In genomic region chr2:69764286-69765058, GRCh38 we compare ENCODE assay signal across 13 cellular contexts. TPM values are rescaled to one million over a fixed set of nuclear protein-coding genes. Genes with fewer than 3 reads are reported as not detected.
A peak's percentile ranks its signal among the peaks of the same experiment; 100 is the strongest.
DNase-seq lines count a peak whose midpoint lies in the region; ATAC-seq and TF ChIP-seq lines count a peak whose summit lies in the region.
"Had no signal": no experiment of that assay in that cellular context is flagged by ENCODE, and none has a peak within 500 bp of the region (broad histone marks: within the 10 kb centered on the region; RNA-seq: fewer than 3 reads in every experiment).

No MANE protein-coding gene starts in this region.

- peaks cover 19 to 21% of the 10 kb centered on the region in 2 experiments for H3K36me3 ChIP-seq in mesenchymal stem cell (ENCODE audit: control insufficient read depth in 1 of 2, insufficient read depth in 2 of 2, low read depth in 1 of 2, low read length in 2 of 2)
- no peaks in the 10 kb centered on the region for H3K36me3 ChIP-seq in testis (ENCODE audit: low read depth, missing control alignments)
- H3K36me3 ChIP-seq: left ventricle myocardium inferior, right atrium auricular region had no signal

- H3K14ac ChIP-seq in mesenchymal stem cell (ENCODE audit: low read length in 2 of 2), result no peak overlapping the region

- H3K9me3 Mint-ChIP-seq in activated CD8-positive, alpha-beta T cell treated with anti-CD3 and anti-CD28 coated beads, Interleukin-2, amount 10 ng/mL, durations not matched to agents 7 days and 5 days (ENCODE audit: insufficient read depth), result no peaks in the 10 kb centered on the region

- WGBS in mesenchymal stem cell, result 83% methylated on average over 2 of the region's 5 CpGs
- 74 to 90% methylated on average over 5 of the region's 5 CpGs for WGBS in testis, 2 donors

- H3K27me3 ChIP-seq in mesenchymal stem cell (ENCODE audit: control insufficient read depth in 1 of 2, insufficient read depth in 1 of 2, low read length in 2 of 2), result no peaks in the 10 kb centered on the region
- no peaks in the 10 kb centered on the region for H3K27me3 ChIP-seq in testis
- H3K27me3 ChIP-seq: right atrium auricular region had no signal

- H3K4me1 ChIP-seq in mesenchymal stem cell (ENCODE audit: control insufficient read depth, insufficient read depth, low read depth, low read length), result peaks cover 12% of the 10 kb centered on the region
- peaks cover 15% of the 10 kb centered on the region for H3K4me1 ChIP-seq in testis

- no peak overlapping the region for H3K4ac ChIP-seq in mesenchymal stem cell (ENCODE audit: low read depth in 1 of 2, low read length in 2 of 2)

- CTCF ChIA-PET in activated CD8-positive, alpha-beta T cell treated with anti-CD3 and anti-CD28 coated beads, Interleukin-2, amount 10 ng/mL, durations not matched to agents 7 days and 5 days (lab: Charles Lee), result interaction anchor here (5.8 kb wide), 1 partner anchor 39 kb away, joined by 20 read pairs; no protein-coding TSS in a partner anchor

- peaks cover 11% of the 10 kb centered on the region for H3K79me1 ChIP-seq in mesenchymal stem cell (replicated peaks; ENCODE audit: low read length, poor library complexity, severe bottlenecking)

- H3K4me2 ChIP-seq in mesenchymal stem cell (ENCODE audit: low read length, poor library complexity, severe bottlenecking), result no peak overlapping the region

- peak; percentile 40 for ATAC-seq in GM18858 (IDR thresholded peaks at IDR 0.05; ENCODE audit: unreplicated experiment)
- ATAC-seq in activated CD8-positive, alpha-beta T cell treated with anti-CD3 and anti-CD28 coated beads, Interleukin-2, amount 10 ng/mL, durations not matched to agents 7 days and 5 days, result peak; percentile 49
- ATAC-seq: esophagus mucosa had no signal

- no peak overlapping the region for H2BK120ac ChIP-seq in mesenchymal stem cell (ENCODE audit: low read depth, low read length)

- H3K27ac ChIP-seq in mesenchymal stem cell (ENCODE audit: low read length, poor library complexity, severe bottlenecking) (no peak overlapping the region), testis (no peak overlapping the region)

- intact Hi-C loops in testis (cut with DNase I; ENCODE audit: low total_unique reads), result no loop called here

- TF ChIP-seq CTCF in AG10803 (conservative IDR thresholded peaks at IDR 0.05; ENCODE audit: low read length), result no peak
- no peak for TF ChIP-seq CTCF in testis (IDR thresholded peaks at IDR 0.05)

- H3K9me3 ChIP-seq in mesenchymal stem cell (ENCODE audit: control insufficient read depth, low read length) (no peaks in the 10 kb centered on the region), testis (no peaks in the 10 kb centered on the region)
- H3K9me3 ChIP-seq: left ventricle myocardium inferior, right atrium auricular region had no signal

- TF ChIP-seq POLR2A in testis (IDR thresholded peaks at IDR 0.05), result no peak

- H3K4me3 Mint-ChIP-seq in activated CD8-positive, alpha-beta T cell treated with anti-CD3 and anti-CD28 coated beads, Interleukin-2, amount 10 ng/mL, durations not matched to agents 7 days and 5 days, result no peak overlapping the region

- H3K4me1 Mint-ChIP-seq in activated CD8-positive, alpha-beta T cell treated with anti-CD3 and anti-CD28 coated beads, Interleukin-2, amount 10 ng/mL, durations not matched to agents 7 days and 5 days (ENCODE audit: low read depth), result peaks cover 50% of the 10 kb centered on the region

- H3K4me3 ChIP-seq in AG10803 (ENCODE audit: low read length) (no peak overlapping the region), mesenchymal stem cell (ENCODE audit: insufficient read depth in 1 of 2, low read depth in 1 of 2, low read length in 2 of 2) (no peak overlapping the region), testis (no peak overlapping the region)
- H3K4me3 ChIP-seq: left ventricle myocardium inferior, right atrium auricular region had no signal

- H3K36me3 Mint-ChIP-seq in activated CD8-positive, alpha-beta T cell treated with anti-CD3 and anti-CD28 coated beads, Interleukin-2, amount 10 ng/mL, durations not matched to agents 7 days and 5 days (ENCODE audit: low read depth), result peaks cover 8% of the 10 kb centered on the region

- no peak overlapping the region for H2AFZ ChIP-seq in mesenchymal stem cell (ENCODE audit: low read depth, low read length)

- peak overlapping the region; percentile 31 for H3K27ac Mint-ChIP-seq in activated CD8-positive, alpha-beta T cell treated with anti-CD3 and anti-CD28 coated beads, Interleukin-2, amount 10 ng/mL, durations not matched to agents 7 days and 5 days

- no peak overlapping the region for H4K8ac ChIP-seq in mesenchymal stem cell (ENCODE audit: low read length)

- DNase-seq in AG10803 (ENCODE audit: low read depth) (peak; percentile 64), mesenchymal stem cell (peak; percentile 45), globus pallidus (ENCODE audit: low spot score) (no peak), testis (no peak), NCI-H69 (lab: John Stamatoyannopoulos, UW) (no peak)
- no peak for DNase-seq in activated CD8-positive, alpha-beta T cell treated with anti-CD3 and anti-CD28 coated beads, Interleukin-2, amount 10 ng/mL, durations not matched to agents 7 days and 5 days
- no peak for DNase-seq in stimulated activated CD4-positive, alpha-beta T cell treated with anti-CD3 and anti-CD28 coated beads, Interleukin-15, amount 100 ng/mL, for 24 hours
- DNase-seq: aorta, left ventricle myocardium inferior, NCI-H1436 had no signal

- H2BK15ac ChIP-seq in mesenchymal stem cell (ENCODE audit: low read depth, poor library complexity, severe bottlenecking), result no peak overlapping the region

- no peak overlapping the region for H2BK5ac ChIP-seq in mesenchymal stem cell (ENCODE audit: low read depth, low read length, poor library complexity, severe bottlenecking)

- H3K23ac ChIP-seq in mesenchymal stem cell (ENCODE audit: low read length in 2 of 2), result no peak overlapping the region

- peak overlapping the region; percentile 7 for H3K9ac ChIP-seq in mesenchymal stem cell (ENCODE audit: low read length)

- H2BK12ac ChIP-seq in mesenchymal stem cell (ENCODE audit: low read length in 2 of 2), result no peak overlapping the region

- H3K18ac ChIP-seq in mesenchymal stem cell (ENCODE audit: low read depth in 1 of 2, low read length in 2 of 2), result no peak overlapping the region

- POLR2A ChIA-PET in activated CD8-positive, alpha-beta T cell treated with anti-CD3 and anti-CD28 coated beads, Interleukin-2, amount 10 ng/mL, durations not matched to agents 7 days and 5 days (lab: Charles Lee), result no interaction called here

- no peak overlapping the region for H4K91ac ChIP-seq in mesenchymal stem cell (ENCODE audit: low read length)

- no peaks in the 10 kb centered on the region for H3K27me3 Mint-ChIP-seq in activated CD8-positive, alpha-beta T cell treated with anti-CD3 and anti-CD28 coated beads, Interleukin-2, amount 10 ng/mL, durations not matched to agents 7 days and 5 days (ENCODE audit: low read depth)

- H2AK5ac ChIP-seq in mesenchymal stem cell (ENCODE audit: low read length, severe bottlenecking), result no peak overlapping the region

RNA-seq across cellular contexts. Expression of gene ANXA4, which starts 22.5 kb away (rescaled TPM):
- 10 to 100 TPM; 53.5 to 59.5 TPM for total RNA-seq in activated CD8-positive, alpha-beta T cell treated with anti-CD3 and anti-CD28 coated beads, Interleukin-2, amount 10 ng/mL, durations not matched to agents 7 days and 5 days
- polyA plus RNA-seq in mesenchymal stem cell (2013, experiment 1 of 2), result 99.3 TPM
- polyA plus RNA-seq in mesenchymal stem cell (2013, experiment 2 of 2), result 95.9 TPM
- total RNA-seq in testis, result 10 to 100 TPM; 27.1 to 30.2 TPM
- 71.2 TPM for polyA plus RNA-seq in testis (ENCODE audit: insufficient read depth, low read depth, low replicate concordance)

Comparison
In these comparisons a context has a peak if more than half of its experiments do, and no peak if none do; other contexts are left out.
1. DNase-seq: peak in AG10803 (single experiment) and mesenchymal stem cell (single experiment); none in activated CD8-positive, alpha-beta T cell treated with anti-CD3 and anti-CD28 coated beads, Interleukin-2, amount 10 ng/mL, durations not matched to agents 7 days and 5 days (single experiment), globus pallidus (single experiment), testis (single experiment), NCI-H69 (single experiment) and stimulated activated CD4-positive, alpha-beta T cell treated with anti-CD3 and anti-CD28 coated beads, Interleukin-15, amount 100 ng/mL, for 24 hours (single experiment).